ENCODE assay signal across 22 cellular contexts in the genomic region with DNA sequence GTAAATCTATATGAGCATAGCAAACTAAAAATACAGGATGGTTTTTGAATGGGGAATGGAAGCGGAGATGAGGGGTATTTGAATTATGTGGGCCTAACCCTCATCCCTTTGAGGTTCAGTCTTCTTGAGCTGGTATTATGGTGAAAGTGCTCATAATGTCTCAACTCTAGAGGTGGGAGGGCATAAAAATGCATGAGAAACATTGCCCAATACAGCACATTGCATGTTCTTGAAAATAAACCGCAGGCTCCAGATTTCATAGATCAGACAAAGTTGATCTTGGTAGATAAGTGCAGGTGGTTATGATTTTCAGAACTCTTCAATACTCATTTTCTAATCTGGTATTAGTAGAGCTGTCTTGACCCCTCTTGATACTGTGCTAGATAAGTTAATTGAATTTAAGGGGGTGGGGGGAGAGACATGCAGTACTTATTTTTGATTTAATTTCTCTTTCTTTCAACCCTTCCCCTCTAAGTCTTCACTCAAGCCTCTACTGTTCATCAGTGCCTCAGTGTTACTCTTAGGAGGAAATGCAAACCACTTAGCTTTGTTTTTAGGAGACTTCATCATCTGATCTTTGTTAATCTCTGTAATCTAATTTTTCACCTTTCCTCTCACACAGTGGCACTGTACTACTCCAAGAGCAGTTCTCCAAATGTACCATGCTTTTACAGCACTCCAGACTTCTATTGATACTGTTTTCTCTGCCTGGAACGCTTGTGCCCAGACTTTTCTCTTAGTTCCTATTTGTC. TPM values are rescaled to one million over a fixed set of nuclear protein-coding genes. Genes with fewer than 3 reads are reported as not detected.
A peak's percentile ranks its signal among the peaks of the same experiment; 100 is the strongest.
DNase-seq lines count a peak whose midpoint lies in the region; ATAC-seq lines count a peak whose summit lies in the region.
"Had no signal": no experiment of that assay in that cellular context is flagged by ENCODE, and none has a peak within 500 bp of the region (broad histone marks: within the 10 kb centered on the region; RNA-seq: fewer than 3 reads in every experiment).

No MANE protein-coding gene starts in this region.

- peaks cover 69% of the 10 kb centered on the region for H3K36me3 Mint-ChIP-seq in activated CD8-positive, alpha-beta memory T cell treated with anti-CD3 and anti-CD28 coated beads, Interleukin-2, amount 10 ng/mL, durations not matched to agents 7 days and 5 days
- H3K36me3 Mint-ChIP-seq in activated naive CD8-positive, alpha-beta T cell, result peaks cover 18% of the 10 kb centered on the region

- CTCF ChIA-PET in activated CD8-positive, alpha-beta memory T cell treated with anti-CD3 and anti-CD28 coated beads, Interleukin-2, amount 10 ng/mL, durations not matched to agents 7 days and 5 days (lab: Charles Lee), result interaction anchor here (1.0 to 2.9 kb wide), 6 partner anchors 8 to 21 kb away, joined by 4 to 14 read pairs (median 4); no protein-coding TSS in a partner anchor

- peak overlapping the region; percentile 42 for H3K27ac Mint-ChIP-seq in activated CD8-positive, alpha-beta memory T cell treated with anti-CD3 and anti-CD28 coated beads, Interleukin-2, amount 10 ng/mL, durations not matched to agents 7 days and 5 days
- H3K27ac Mint-ChIP-seq in activated naive CD8-positive, alpha-beta T cell, result peak overlapping the region; percentile 43

- no peak overlapping the region for H3K4me3 ChIP-seq in Jurkat, Clone E6-1 (ENCODE audit: low read length)
- H3K4me3 ChIP-seq: esophagus squamous epithelium, SJSA1, tibial artery had no signal

- peaks cover 48% of the 10 kb centered on the region for H3K4me1 Mint-ChIP-seq in activated CD8-positive, alpha-beta memory T cell treated with anti-CD3 and anti-CD28 coated beads, Interleukin-2, amount 10 ng/mL, durations not matched to agents 7 days and 5 days
- peaks cover 67% of the 10 kb centered on the region for H3K4me1 Mint-ChIP-seq in activated naive CD8-positive, alpha-beta T cell (ENCODE audit: low read depth)

- H3K27me3 Mint-ChIP-seq in activated CD8-positive, alpha-beta memory T cell treated with anti-CD3 and anti-CD28 coated beads, Interleukin-2, amount 10 ng/mL, durations not matched to agents 7 days and 5 days, result no peaks in the 10 kb centered on the region
- H3K27me3 Mint-ChIP-seq in activated naive CD8-positive, alpha-beta T cell, result no peaks in the 10 kb centered on the region
- H3K27me3 Mint-ChIP-seq: stimulated activated memory B cell treated with anti-CD40 and anti-IgM and Interleukin-4, amounts not matched to agents 10 μg/mL and 1 μg/mL and 100 μg/mL, for 72 hours had no signal

- no peak overlapping the region for H3K4me3 Mint-ChIP-seq in activated CD8-positive, alpha-beta memory T cell treated with anti-CD3 and anti-CD28 coated beads, Interleukin-2, amount 10 ng/mL, durations not matched to agents 7 days and 5 days
- no peak overlapping the region for H3K4me3 Mint-ChIP-seq in activated naive CD8-positive, alpha-beta T cell
- H3K4me3 Mint-ChIP-seq: stimulated activated memory B cell treated with anti-CD40 and anti-IgM and Interleukin-4, amounts not matched to agents 10 μg/mL and 1 μg/mL and 100 μg/mL, for 72 hours had no signal

- H3K9me3 Mint-ChIP-seq in activated CD8-positive, alpha-beta memory T cell treated with anti-CD3 and anti-CD28 coated beads, Interleukin-2, amount 10 ng/mL, durations not matched to agents 7 days and 5 days (ENCODE audit: low read depth), result no peaks in the 10 kb centered on the region
- H3K9me3 Mint-ChIP-seq in activated naive CD8-positive, alpha-beta T cell (ENCODE audit: low read depth), result no peaks in the 10 kb centered on the region
- H3K9me3 Mint-ChIP-seq: stimulated activated memory B cell treated with anti-CD40 and anti-IgM and Interleukin-4, amounts not matched to agents 10 μg/mL and 1 μg/mL and 100 μg/mL, for 72 hours had no signal

- no peak for ATAC-seq in activated CD8-positive, alpha-beta memory T cell treated with anti-CD3 and anti-CD28 coated beads, Interleukin-2, amount 10 ng/mL, durations not matched to agents 7 days and 5 days
- ATAC-seq in left lobe of liver (peak; percentile 21), HG03175 (IDR thresholded peaks at IDR 0.05; ENCODE audit: unreplicated experiment) (no peak)
- ATAC-seq: left ventricle myocardium superior; right cardiac atrium; stimulated activated memory B cell treated with anti-CD40 and anti-IgM and Interleukin-4, amounts not matched to agents 10 μg/mL and 1 μg/mL and 100 μg/mL, for 72 hours had no signal

- DNase-seq in activated CD8-positive, alpha-beta memory T cell treated with anti-CD3 and anti-CD28 coated beads, Interleukin-2, amount 10 ng/mL, durations not matched to agents 7 days and 5 days, result no peak
- no peak for DNase-seq in activated CD8-positive, alpha-beta memory T cell treated with anti-CD3 and anti-CD28 coated beads, Interleukin-2, amount 50 U/mL, for 48 hours
- peak; percentile 83 for DNase-seq in Jurkat, Clone E6-1 (ENCODE audit: low read depth, low spot score)
- no peak for DNase-seq in left lobe of liver (ENCODE audit: low spot score)
- DNase-seq in COLO829 (ENCODE audit: low spot score), result no peak
- no peak for DNase-seq in occipital lobe (lab: John Stamatoyannopoulos, UW)
- DNase-seq: activated CD4-positive, alpha-beta T cell treated with anti-CD3 and anti-CD28 coated beads for 48 hours; activated T-cell treated with anti-CD3 and anti-CD28 coated beads, Interleukin-2, amount 50 U/mL, for 48 hours; cerebellar nuclear complex; DMS79 treated with DMSO at 0.1 percent for 48 hours; effector CD4-positive, alpha-beta T cell; esophagus squamous epithelium; IMR-90; left ventricle myocardium superior; NCI-H1436 treated with DMSO at 0.1 percent for 48 hours; right cardiac atrium; stimulated activated CD4-positive, alpha-beta T cell treated with anti-CD3 and anti-CD28 coated beads, Interleukin-15, amount 100 ng/mL, for 24 hours; tibial artery had no signal

RNA-seq across cellular contexts. Expression of a gene that starts 22.2 kb away (rescaled TPM):
- 100 to 1,000 TPM; 307 to 424 TPM for total RNA-seq in activated CD8-positive, alpha-beta memory T cell treated with anti-CD3 and anti-CD28 coated beads, Interleukin-2, amount 10 ng/mL, durations not matched to agents 7 days and 5 days
- 340 TPM for polyA plus RNA-seq in Jurkat, Clone E6-1 (2012; ENCODE audit: insufficient read depth, insufficient read length)
- total RNA-seq in left lobe of liver (101 TPM), occipital lobe (366 TPM)

RNA-seq across cellular contexts. Expression of a gene that starts 49.6 kb away (rescaled TPM):
- 1 to 10 TPM in 1 of 2 experiments, under 1 TPM in 1; 0.75 to 1.1 TPM for total RNA-seq in activated CD8-positive, alpha-beta memory T cell treated with anti-CD3 and anti-CD28 coated beads, Interleukin-2, amount 10 ng/mL, durations not matched to agents 7 days and 5 days
- 1.5 TPM for polyA plus RNA-seq in Jurkat, Clone E6-1 (2012; ENCODE audit: insufficient read depth, insufficient read length)
- total RNA-seq in left lobe of liver (1.5 TPM), occipital lobe (21.7 TPM)

RNA-seq across cellular contexts. Expression of a gene that starts 49.7 kb away (rescaled TPM):
- 10 to 100 TPM; 21.6 to 31.9 TPM for total RNA-seq in activated CD8-positive, alpha-beta memory T cell treated with anti-CD3 and anti-CD28 coated beads, Interleukin-2, amount 10 ng/mL, durations not matched to agents 7 days and 5 days
- 22.8 TPM for polyA plus RNA-seq in Jurkat, Clone E6-1 (2012; ENCODE audit: insufficient read depth, insufficient read length)
- total RNA-seq in left lobe of liver (95.5 TPM), occipital lobe (29.9 TPM)
